Comparison of ENCODE assay signal across 12 cellular contexts in the genomic region with DNA sequence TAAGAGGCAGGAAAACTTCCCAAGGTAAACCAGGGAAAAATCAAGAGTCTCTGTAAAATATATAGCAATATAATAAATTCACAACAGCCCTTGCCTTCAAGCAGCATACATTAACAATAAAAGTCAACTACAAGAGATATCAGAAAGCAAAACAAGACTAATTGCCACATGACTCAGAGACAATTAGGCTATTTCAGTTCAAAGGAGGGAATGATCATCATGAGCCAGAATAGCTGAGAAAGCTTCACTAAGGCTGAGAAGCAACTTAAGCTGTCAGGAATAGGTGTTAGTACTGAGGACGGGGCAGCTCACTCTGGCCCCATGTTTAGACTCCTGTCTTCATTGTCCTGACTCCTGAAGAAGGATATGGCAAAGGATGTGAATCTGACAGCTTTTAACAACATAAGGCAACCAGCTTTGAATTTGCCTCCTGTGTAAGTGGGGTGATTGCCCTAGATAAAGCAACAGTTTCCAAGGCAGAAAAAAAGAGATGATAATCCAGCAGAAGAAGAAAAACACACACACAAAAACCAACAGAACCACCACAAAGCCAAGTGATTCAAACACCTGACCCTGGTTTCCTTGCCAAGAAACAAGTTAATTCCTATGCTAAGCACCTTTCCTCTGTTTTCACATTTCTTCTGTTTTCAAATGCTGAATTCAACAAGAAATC.
DNase-seq lines count a peak whose midpoint lies in the region; ATAC-seq and TF ChIP-seq lines count a peak whose summit lies in the region.
"Had no signal": no experiment of that assay in that cellular context is flagged by ENCODE, and none has a peak within 500 bp of the region (broad histone marks: within the 10 kb centered on the region; RNA-seq: fewer than 3 reads in every experiment).

No MANE protein-coding gene starts in this region.

- TF ChIP-seq CTCF in DND-41 (IDR thresholded peaks at IDR 0.05; ENCODE audit: borderline replicate concordance, extremely low read depth, low read length, poor library complexity, severe bottlenecking) (no peak), choroid plexus epithelial cell (conservative IDR thresholded peaks at IDR 0.05; ENCODE audit: low read depth, low read length) (no peak)

- ATAC-seq in DND-41 (ENCODE audit: insufficient read depth, low read depth) (peak; percentile 88), GM18868 (IDR thresholded peaks at IDR 0.05; ENCODE audit: unreplicated experiment) (no peak), GM18858 (IDR thresholded peaks at IDR 0.05; ENCODE audit: unreplicated experiment) (no peak), GM18519 (IDR thresholded peaks at IDR 0.05; ENCODE audit: low FRiP score, unreplicated experiment) (no peak)
- ATAC-seq in naive thymus-derived CD4-positive, alpha-beta T cell, result peak; percentile 48

- H3K27me3 Mint-ChIP-seq in naive thymus-derived CD4-positive, alpha-beta T cell, result no peaks in the 10 kb centered on the region

- peak overlapping the region; percentile 76 for H3K27ac ChIP-seq in DND-41 (ENCODE audit: low read length)
- peak overlapping the region; percentile 58 for H3K27ac ChIP-seq in naive thymus-derived CD4-positive, alpha-beta T cell (ENCODE audit: low read depth, low read length)
- H3K27ac ChIP-seq: thoracic aorta had no signal

- H3K4me2 ChIP-seq in DND-41 (ENCODE audit: insufficient read depth, low read length), result peak overlapping the region; percentile 33; the same call in 1 of the 2 replicates

- CTCF ChIA-PET in naive thymus-derived CD4-positive, alpha-beta T cell (lab: Charles Lee), result interaction anchor here (1.1 kb wide), 1 partner anchor 111 kb away, joined by 4 read pairs; no protein-coding TSS in a partner anchor

- no peak overlapping the region for H2AFZ ChIP-seq in DND-41 (ENCODE audit: low read depth, low read length)

- intact Hi-C loops in naive thymus-derived CD4-positive, alpha-beta T cell (cut with micrococcal nuclease), result loop anchor here in 1 of 2 donors (5.0 kb wide), 1 partner anchor 110 kb away; no protein-coding TSS in a partner anchor

- H3K79me2 ChIP-seq in DND-41 (ENCODE audit: insufficient read depth, low read length), result peaks cover 40% of the 10 kb centered on the region

- DNase-seq in DND-41 (peak; percentile 30), NAMALWA (ENCODE audit: low spot score) (peak; percentile 42), choroid plexus epithelial cell (ENCODE audit: low read depth) (peak; percentile 12), COLO829 (ENCODE audit: low spot score) (no peak)
- DNase-seq in naive thymus-derived CD4-positive, alpha-beta T cell, result peak in 6 of 9 donors; percentile 21 to 51 (median 38)
- DNase-seq: GDM1, NCI-H2029, spleen had no signal

- peaks cover 0 to 4% (median 0%) of the 10 kb centered on the region in 5 donors for H3K36me3 Mint-ChIP-seq in naive thymus-derived CD4-positive, alpha-beta T cell

- H3K4me3 Mint-ChIP-seq in naive thymus-derived CD4-positive, alpha-beta T cell, result peak overlapping the region; percentile 4 to 68 (median 50)

- POLR2A ChIA-PET in naive thymus-derived CD4-positive, alpha-beta T cell (lab: Charles Lee), result interaction anchor here (0.5 kb wide), 1 partner anchor 13 kb away, joined by 5 read pairs; no protein-coding TSS in a partner anchor

- peaks cover 19% of the 10 kb centered on the region; the same call in 1 of the 2 replicates for H4K20me1 ChIP-seq in DND-41 (ENCODE audit: insufficient read depth, low read length)

- H3K36me3 ChIP-seq in DND-41 (ENCODE audit: insufficient read depth, low read length), result no peaks in the 10 kb centered on the region
- H3K36me3 ChIP-seq in naive thymus-derived CD4-positive, alpha-beta T cell (ENCODE audit: control insufficient read depth in 2 of 3, insufficient read depth in 3 of 3, low read length in 3 of 3), result no peaks in the 10 kb centered on the region
- H3K36me3 ChIP-seq: spleen, thoracic aorta had no signal

- H3K27me3 ChIP-seq in DND-41 (ENCODE audit: insufficient read depth, low read length, poor library complexity), result no peaks in the 10 kb centered on the region
- no peaks in the 10 kb centered on the region for H3K27me3 ChIP-seq in naive thymus-derived CD4-positive, alpha-beta T cell (ENCODE audit: control insufficient read depth in 2 of 2, insufficient read depth in 2 of 2, low read length in 2 of 2)
- H3K27me3 ChIP-seq: spleen had no signal

- peak overlapping the region; percentile 34 to 93 (median 85) for H3K27ac Mint-ChIP-seq in naive thymus-derived CD4-positive, alpha-beta T cell

- H3K4me3 ChIP-seq in DND-41 (ENCODE audit: low read depth in 1 of 2, low read length in 2 of 2) (no peak overlapping the region), choroid plexus epithelial cell (ENCODE audit: low read depth, low read length) (no peak overlapping the region)
- H3K4me3 ChIP-seq in naive thymus-derived CD4-positive, alpha-beta T cell (ENCODE audit: low read length), result no peak overlapping the region
- H3K4me3 ChIP-seq: spleen, thoracic aorta had no signal

- no peaks in the 10 kb centered on the region for H3K9me3 ChIP-seq in DND-41 (ENCODE audit: insufficient read depth, low read length, severe bottlenecking)
- H3K9me3 ChIP-seq in naive thymus-derived CD4-positive, alpha-beta T cell (ENCODE audit: control insufficient read depth in 2 of 3, low read length in 3 of 3), result no peaks in the 10 kb centered on the region
- H3K9me3 ChIP-seq: spleen, thoracic aorta had no signal

- peaks cover 32% of the 10 kb centered on the region for H3K4me1 ChIP-seq in DND-41 (ENCODE audit: insufficient read depth, low read length)
- peaks cover 17 to 24% of the 10 kb centered on the region in 2 donors for H3K4me1 ChIP-seq in naive thymus-derived CD4-positive, alpha-beta T cell (ENCODE audit: control insufficient read depth in 2 of 2, insufficient read depth in 2 of 2, low read length in 2 of 2)

- 0 out of 2 replicates have a peak overlapping the region, but pooled peaks have one; percentile 3 for H3K9ac ChIP-seq in DND-41 (ENCODE audit: low read depth, low read length)

- peaks cover 25 to 79% (median 64%) of the 10 kb centered on the region in 7 donors for H3K4me1 Mint-ChIP-seq in naive thymus-derived CD4-positive, alpha-beta T cell

- no peaks in the 10 kb centered on the region for H3K9me3 Mint-ChIP-seq in naive thymus-derived CD4-positive, alpha-beta T cell

Comparison
In these comparisons a context has a peak if more than half of its experiments do, and no peak if none do; other contexts are left out.
1. ATAC-seq: peak in DND-41 (single experiment) and naive thymus-derived CD4-positive, alpha-beta T cell (single experiment); none in GM18868 (single experiment), GM18858 (single experiment) and GM18519 (single experiment).